14 cellular contexts compared by ENCODE assay signal in genomic region chr14:101915871-101916815, GRCh38. TPM values are rescaled to one million over a fixed set of nuclear protein-coding genes. Genes with fewer than 3 reads are reported as not detected.
DNase-seq lines count a peak whose midpoint lies in the region; ATAC-seq, FAIRE-seq and TF ChIP-seq lines count a peak whose summit lies in the region.
"Had no signal": no experiment of that assay in that cellular context is flagged by ENCODE, and none has a peak within 500 bp of the region (broad histone marks: within the 10 kb centered on the region; RNA-seq: fewer than 3 reads in every experiment).

No MANE protein-coding gene starts in this region.

- no peak overlapping the region for H3K4me3 ChIP-seq in CD8-positive, alpha-beta T cell (ENCODE audit: low read depth, low read length)
- H3K4me3 ChIP-seq in endodermal cell (ENCODE audit: low read length) = no peak overlapping the region
- no peak overlapping the region for H3K4me3 ChIP-seq in neural progenitor cell
- H3K4me3 ChIP-seq: body of pancreas had no signal

- peaks cover 43% of the 10 kb centered on the region for H3K36me3 ChIP-seq in CD8-positive, alpha-beta T cell (ENCODE audit: insufficient read depth, low read length)
- H3K36me3 ChIP-seq in endodermal cell (ENCODE audit: control insufficient read depth, insufficient read depth, low read length) = peaks cover 32% of the 10 kb centered on the region
- H3K36me3 ChIP-seq in neural progenitor cell = peaks cover 4% of the 10 kb centered on the region

- no peaks in the 10 kb centered on the region for H4K20me1 ChIP-seq in neural progenitor cell (ENCODE audit: low read depth)

- no peaks in the 10 kb centered on the region for H3K4me1 ChIP-seq in CD8-positive, alpha-beta T cell (ENCODE audit: insufficient read depth, low read length)
- H3K4me1 ChIP-seq in endodermal cell (ENCODE audit: control insufficient read depth, insufficient read depth, low read length) = no peaks in the 10 kb centered on the region
- peaks cover 17% of the 10 kb centered on the region for H3K4me1 ChIP-seq in neural progenitor cell
- H3K4me1 ChIP-seq: body of pancreas had no signal

- POLR2A ChIA-PET in CD8-positive, alpha-beta T cell (lab: Charles Lee) = no interaction called here
- POLR2A ChIA-PET in RWPE1 (lab: Yijun Ruan, JAX; ENCODE audit: low non-redundant PET) = no interaction called here

- no peaks in the 10 kb centered on the region for H3K27me3 Mint-ChIP-seq in CD8-positive, alpha-beta T cell (ENCODE audit: low read depth)
- H3K27me3 Mint-ChIP-seq in endodermal cell (ENCODE audit: insufficient read depth) = no peaks in the 10 kb centered on the region
- H3K27me3 Mint-ChIP-seq in neural progenitor cell (ENCODE audit: insufficient read depth, low read depth) = peaks cover 8% of the 10 kb centered on the region

- H3K9ac ChIP-seq in endodermal cell (ENCODE audit: extremely low read depth, low read length, poor library complexity, severe bottlenecking) (no peak overlapping the region), neural progenitor cell (no peak overlapping the region)
- H3K9ac ChIP-seq: parathyroid adenoma had no signal

- H3K27ac Mint-ChIP-seq in CD8-positive, alpha-beta T cell = peak overlapping the region; percentile 86
- H3K27ac Mint-ChIP-seq in endodermal cell (peak overlapping the region; percentile 32), neural progenitor cell (no peak overlapping the region)

- intact Hi-C loops in CD8-positive, alpha-beta T cell (cut with DNase I, micrococcal nuclease) = no loop called here

- H3K4me1 Mint-ChIP-seq in CD8-positive, alpha-beta T cell (ENCODE audit: low read depth) = no peaks in the 10 kb centered on the region
- peaks cover 28% of the 10 kb centered on the region for H3K4me1 Mint-ChIP-seq in endodermal cell
- peaks cover 33% of the 10 kb centered on the region for H3K4me1 Mint-ChIP-seq in neural progenitor cell

- no peak overlapping the region for H2AFZ ChIP-seq in neural progenitor cell (replicated peaks)
- H2AFZ ChIP-seq: parathyroid adenoma had no signal

- DNase-seq in CD8-positive, alpha-beta T cell = no peak
- no peak for DNase-seq in RWPE1 (ENCODE audit: low spot score)
- DNase-seq in endodermal cell = peak; percentile 51
- DNase-seq in neural progenitor cell (ENCODE audit: low spot score) = no peak
- no peak for DNase-seq in hypothalamus (lab: John Stamatoyannopoulos, UW)
- no peak for DNase-seq in D721Med (ENCODE audit: insufficient read length, low spot score)
- no peak for DNase-seq in NCI-H774 (lab: John Stamatoyannopoulos, UW)
- DNase-seq: body of pancreas; IMR-90; midbrain; NCI-H1105; NK-92 treated with Interleukin-12 subunit alpha and Interleukin-12 subunit beta, amount 100 ng/mL, for 24 hours had no signal

- no peaks in the 10 kb centered on the region for H3K9me3 Mint-ChIP-seq in CD8-positive, alpha-beta T cell
- no peaks in the 10 kb centered on the region for H3K9me3 Mint-ChIP-seq in endodermal cell
- H3K9me3 Mint-ChIP-seq in neural progenitor cell = no peaks in the 10 kb centered on the region

- no peaks in the 10 kb centered on the region for H3K79me2 ChIP-seq in neural progenitor cell (ENCODE audit: low read depth)
- H3K79me2 ChIP-seq: parathyroid adenoma had no signal

- ATAC-seq in CD8-positive, alpha-beta T cell = no peak
- ATAC-seq: body of pancreas had no signal

- 93% methylated on average over 14 to 23 of the region's 23 CpGs for WGBS in endodermal cell (ENCODE audit: insufficient coverage in 1 of 2, insufficient read length in 1 of 2), 2 experiments

- H3F3A ChIP-seq in neural progenitor cell (ENCODE audit: low read depth) = peaks cover 8% of the 10 kb centered on the region

- no peaks in the 10 kb centered on the region for H3K27me3 ChIP-seq in CD8-positive, alpha-beta T cell (ENCODE audit: insufficient read depth, low read length)
- H3K27me3 ChIP-seq in endodermal cell (ENCODE audit: control insufficient read depth, insufficient read depth, low read length, poor library complexity, severe bottlenecking) (no peaks in the 10 kb centered on the region), neural progenitor cell (no peaks in the 10 kb centered on the region)
- H3K27me3 ChIP-seq: body of pancreas had no signal

- CTCF ChIA-PET in CD8-positive, alpha-beta T cell (lab: Charles Lee) = no interaction called here
- CTCF ChIA-PET in RWPE1 (lab: Yijun Ruan, JAX) = no interaction called here

- H3K4me2 ChIP-seq in neural progenitor cell = no peak overlapping the region

- H3K36me3 Mint-ChIP-seq in CD8-positive, alpha-beta T cell = peaks cover 82% of the 10 kb centered on the region
- H3K36me3 Mint-ChIP-seq in endodermal cell (ENCODE audit: low read depth) = peaks cover 44% of the 10 kb centered on the region
- peaks cover 8% of the 10 kb centered on the region for H3K36me3 Mint-ChIP-seq in neural progenitor cell

- H3K27ac ChIP-seq in CD8-positive, alpha-beta T cell (ENCODE audit: low read depth, low read length) = no peak overlapping the region
- H3K27ac ChIP-seq in RWPE1 (peak overlapping the region; percentile 1; the same call in 1 of the 2 replicates), endodermal cell (ENCODE audit: low read depth, low read length) (no peak overlapping the region), neural progenitor cell (peak overlapping the region; percentile 68)
- H3K27ac ChIP-seq: body of pancreas, C4-2B, parathyroid adenoma had no signal

- H3K4me3 Mint-ChIP-seq in CD8-positive, alpha-beta T cell = no peak overlapping the region
- no peak overlapping the region for H3K4me3 Mint-ChIP-seq in endodermal cell
- no peak overlapping the region for H3K4me3 Mint-ChIP-seq in neural progenitor cell

- no peaks in the 10 kb centered on the region for H3K9me3 ChIP-seq in CD8-positive, alpha-beta T cell (ENCODE audit: low read length)
- H3K9me3 ChIP-seq in endodermal cell (ENCODE audit: control insufficient read depth, low read length) (no peaks in the 10 kb centered on the region), neural progenitor cell (ENCODE audit: low read depth) (no peaks in the 10 kb centered on the region)
- H3K9me3 ChIP-seq: body of pancreas had no signal

- no peak for FAIRE-seq in D721Med (lab: Jason Lieb, UNC)

- no peak for TF ChIP-seq CTCF in CD8-positive, alpha-beta T cell (IDR thresholded peaks at IDR 0.05)
- TF ChIP-seq CTCF in RWPE1 (conservative IDR thresholded peaks at IDR 0.05; ENCODE audit: low read depth) (no peak), endodermal cell (conservative IDR thresholded peaks at IDR 0.05) (no peak), neural progenitor cell (IDR thresholded peaks at IDR 0.05) (no peak), D721Med (IDR thresholded peaks at IDR 0.05; ENCODE audit: insufficient read depth, missing control alignments) (no peak)

RNA-seq across cellular contexts. Expression of gene DYNC1H1, which starts 48.2 kb away (rescaled TPM):
- 100 to 1,000 TPM; 359 TPM for total RNA-seq in CD8-positive, alpha-beta T cell
- total RNA-seq in endodermal cell = 100 to 1,000 TPM; 438 to 443 TPM
- polyA plus RNA-seq in endodermal cell (2013, experiment 1 of 2) = 270 TPM
- 306 TPM for polyA plus RNA-seq in endodermal cell (2013, experiment 2 of 2)
- total RNA-seq in neural progenitor cell (ENCODE audit: low replicate concordance) = 237 and 309 TPM in 2 replicates

Comparison
In these comparisons a context has a peak if more than half of its experiments do, and no peak if none do; other contexts are left out.
1. H3K27ac ChIP-seq: peak in RWPE1 (single experiment) and neural progenitor cell (single experiment); none in CD8-positive, alpha-beta T cell (single experiment) and endodermal cell (single experiment).